30 cellular contexts compared by ENCODE assay signal in the genomic region with DNA sequence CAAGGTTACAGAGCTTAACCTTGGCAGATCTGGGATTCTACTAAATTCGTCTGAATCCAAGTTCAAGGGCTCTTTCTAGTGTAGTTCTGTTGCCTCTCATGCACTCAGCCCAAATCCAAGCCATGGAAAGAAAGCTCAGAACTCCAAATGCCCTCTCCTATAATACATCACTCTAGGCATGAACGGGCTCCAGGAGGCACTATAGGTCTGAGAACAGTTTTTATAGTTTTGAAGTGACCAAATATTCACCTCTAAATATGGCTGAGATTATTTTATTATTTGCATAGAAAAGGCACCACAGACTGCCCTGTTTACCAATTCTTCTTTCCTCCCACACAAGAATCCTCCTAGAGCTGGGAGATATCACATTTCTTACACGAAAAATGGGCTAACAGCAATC.
DNase-seq lines count a peak whose midpoint lies in the region; ATAC-seq and TF ChIP-seq lines count a peak whose summit lies in the region.
"Had no signal": no experiment of that assay in that cellular context is flagged by ENCODE, and none has a peak within 500 bp of the region (broad histone marks: within the 10 kb centered on the region; RNA-seq: fewer than 3 reads in every experiment).

No MANE protein-coding gene starts in this region.

- no peak overlapping the region for H3K27ac ChIP-seq in foreskin keratinocyte
- H3K27ac ChIP-seq in testis, result no peak overlapping the region
- H3K27ac ChIP-seq: A549, dorsolateral prefrontal cortex, gastroesophageal sphincter, RWPE1, SJSA1, thoracic aorta had no signal

- intact Hi-C loops in testis (cut with DNase I; ENCODE audit: low total_unique reads), result no loop called here

- H3K4me1 ChIP-seq in foreskin keratinocyte, result no peaks in the 10 kb centered on the region
- no peaks in the 10 kb centered on the region for H3K4me1 ChIP-seq in testis
- H3K4me1 ChIP-seq: A549, gastroesophageal sphincter, SJSA1 had no signal

- no peaks in the 10 kb centered on the region for H3K27me3 ChIP-seq in foreskin keratinocyte
- no peaks in the 10 kb centered on the region for H3K27me3 ChIP-seq in testis
- H3K27me3 ChIP-seq: dorsolateral prefrontal cortex, gastroesophageal sphincter, SJSA1 had no signal

- TF ChIP-seq POLR2A in testis (IDR thresholded peaks at IDR 0.05), result no peak

- WGBS in testis, 2 donors, result 55 to 58% methylated on average over 3 of the region's 3 CpGs

- in situ Hi-C loops in SK-MEL-5 (cut with HindIII; ENCODE audit: low pct_unique_long_range_greater_than_20kb, low sequenced_read_pairs), result no loop called here

- ATAC-seq in foreskin keratinocyte, result no peak
- ATAC-seq: A549; gastroesophageal sphincter; left cardiac atrium; mucosa of descending colon; stimulated activated naive CD8-positive, alpha-beta T cell treated with anti-CD3 and anti-CD28 coated beads, Interleukin-15, Interleukin-2, amounts not matched to agents 100 U/mL and 50 U/mL, for 24 hours had no signal

- TF ChIP-seq CTCF in foreskin keratinocyte (conservative IDR thresholded peaks at IDR 0.05), result peak; percentile 6
- TF ChIP-seq CTCF in testis (IDR thresholded peaks at IDR 0.05), result no peak

- no peaks in the 10 kb centered on the region for H3K36me3 ChIP-seq in testis (ENCODE audit: low read depth, missing control alignments)
- H3K36me3 ChIP-seq: gastroesophageal sphincter, SJSA1, thoracic aorta had no signal

- no peaks in the 10 kb centered on the region for H3K9me3 ChIP-seq in testis
- H3K9me3 ChIP-seq: A549, gastroesophageal sphincter, mucosa of descending colon, thoracic aorta had no signal

- H3K4me3 ChIP-seq in testis, result no peak overlapping the region
- H3K4me3 ChIP-seq: A549, dorsolateral prefrontal cortex, gastroesophageal sphincter, lung, mucosa of descending colon, SJSA1, smooth muscle cell, thoracic aorta had no signal

- DNase-seq in NCI-H1092 treated with DMSO at 0.1 percent for 48 hours (lab: John Stamatoyannopoulos, UW), result peak; percentile 4
- no peak for DNase-seq in NCI-H1092 (lab: John Stamatoyannopoulos, UW)
- peak; percentile 28 for DNase-seq in SK-MEL-5 (ENCODE audit: low read depth, low spot score)
- DNase-seq in foreskin keratinocyte, result no peak
- DNase-seq in testis, result peak; percentile 19
- no peak for DNase-seq in OCI-M2 (lab: John Stamatoyannopoulos, UW; ENCODE audit: unreplicated experiment)
- no peak for DNase-seq in iPS-NIHi11 (ENCODE audit: low spot score)
- no peak for DNase-seq in Kasumi-1 (lab: John Stamatoyannopoulos, UW)
- DNase-seq: activated CD4-positive, CD25-positive, alpha-beta regulatory T cell; activated effector memory CD4-positive, alpha-beta T cell treated with anti-CD3 and anti-CD28 coated beads, Interleukin-2, amount 50 U/mL, for 16 hours; activated naive CD8-positive, alpha-beta T cell treated with anti-CD3 and anti-CD28 coated beads for 36 hours; activated T-cell treated with anti-CD3 and anti-CD28 coated beads, Interleukin-2, amount 50 U/mL, for 24 hours; CD4-positive, alpha-beta memory T cell; dorsolateral prefrontal cortex; H7; KG1; left cardiac atrium; mucosa of descending colon; NCI-H1417 treated with DMSO at 0.1 percent for 48 hours; NCI-H2081; NCI-H226; NCI-H774; stimulated activated naive CD8-positive, alpha-beta T cell treated with anti-CD3 and anti-CD28 coated beads, Interleukin-15, Interleukin-2, amounts not matched to agents 100 U/mL and 50 U/mL, for 24 hours had no signal

Comparison
In these comparisons a context has a peak if more than half of its experiments do, and no peak if none do; other contexts are left out.
1. DNase-seq: peak in NCI-H1092 treated with DMSO at 0.1 percent for 48 hours (single experiment), SK-MEL-5 (single experiment) and testis (single experiment); none in NCI-H1092 (single experiment), foreskin keratinocyte (0 of 2), OCI-M2 (single experiment), iPS-NIHi11 (single experiment) and Kasumi-1 (0 of 2).